Comparison of ENCODE assay signal across 8 cellular contexts in genomic region chr1:37793773-37794371, GRCh38. TPM values are rescaled to one million over a fixed set of nuclear protein-coding genes. Genes with fewer than 3 reads are reported as not detected.
DNase-seq lines count a peak whose midpoint lies in the region; ATAC-seq and TF ChIP-seq lines count a peak whose summit lies in the region.

Gene MANEAL, plus strand, starts transcription at chr1:37793847. Its CDS starts 336 bp downstream, at chr1:37794183.

- H3K9ac ChIP-seq in parathyroid adenoma, result no peak within 1 kb of the TSS

- peak; percentile 62 for ATAC-seq in GM18511 (IDR thresholded peaks at IDR 0.05; ENCODE audit: unreplicated experiment)
- ATAC-seq in Panc1, result peak; percentile 88
- ATAC-seq in GM21576 (IDR thresholded peaks at IDR 0.05; ENCODE audit: unreplicated experiment), result no peak

- POLR2A ChIA-PET in Panc1 (lab: Charles Lee), result no interaction called here

- H3K27ac ChIP-seq in Panc1 (ENCODE audit: low read length) (no peak within 1 kb of the TSS), adrenal gland (peak within 1 kb of the TSS in 1 of 5 donors; percentile 29), left ventricle myocardium inferior (replicated peaks) (no peak within 1 kb of the TSS), parathyroid adenoma (no peak within 1 kb of the TSS)

- no peak for TF ChIP-seq POLR2A in adrenal gland (IDR thresholded peaks at IDR 0.05)

- no TSS peak for BruUV-seq in Panc1 (replicated peaks; lab: Mats Ljungman, UMichigan)

- no peaks in the 10 kb centered on the region for H3K79me2 ChIP-seq in parathyroid adenoma

- TF ChIP-seq CTCF in Panc1 (IDR thresholded peaks at IDR 0.05) (no peak), adrenal gland (IDR thresholded peaks at IDR 0.05) (no peak), left ventricle myocardium inferior (IDR thresholded peaks at IDR 0.05; ENCODE audit: borderline replicate concordance) (no peak), parathyroid adenoma (IDR thresholded peaks at IDR 0.05) (no peak)

- in situ Hi-C loops in Panc1 (cut with HindIII; ENCODE audit: low pct_unique_long_range_greater_than_20kb, low sequenced_read_pairs), result no loop called here

- WGBS in adrenal gland, 4 donors, result 0 to 1% methylated on average over 68 to 81 of the region's 82 CpGs; no CpG with 5 or more reads in 2 of the 4 donors

- DNase-seq in Ammon's horn (ENCODE audit: low spot score) (peak; percentile 57), HPDE6-E6E7 (ENCODE audit: extremely low spot score) (peak; percentile 48), Panc1 (ENCODE audit: low read depth, low spot score) (no peak), adrenal gland (peak; percentile 36 to 70 (median 46)), left ventricle myocardium inferior (peak; percentile 32)

- intact Hi-C loops in Panc1 (cut with micrococcal nuclease; ENCODE audit: unreplicated experiment), result no loop called here
- intact Hi-C loops in adrenal gland (cut with DNase I), result no loop called here
- intact Hi-C loops in left ventricle myocardium inferior (cut with micrococcal nuclease), result no loop called here

- H3K36me3 ChIP-seq in Panc1 (ENCODE audit: control insufficient read depth, insufficient read depth, low read length) (no peaks in the 10 kb centered on the region), adrenal gland (replicated peaks in 1 of 2) (no peaks in the 10 kb centered on the region), left ventricle myocardium inferior (no peaks in the 10 kb centered on the region), parathyroid adenoma (ENCODE audit: control insufficient read depth, insufficient read depth, low read length) (no peaks in the 10 kb centered on the region)

- CTCF ChIA-PET in Panc1 (lab: Charles Lee), result no interaction called here

- H3K4me3 ChIP-seq in Panc1 (ENCODE audit: low read depth in 2 of 2, low read length in 2 of 2) (peak within 1 kb of the TSS; percentile 54 to 60), adrenal gland (peak within 1 kb of the TSS in 2 of 4 donors; percentile 0 to 79), left ventricle myocardium inferior (peak within 1 kb of the TSS; percentile 72), parathyroid adenoma (ENCODE audit: low read depth, low read length) (peak within 1 kb of the TSS; percentile 38)

- peak within 1 kb of the TSS; percentile 83 for H2AFZ ChIP-seq in parathyroid adenoma

- peak within 1 kb of the TSS; percentile 78 for H3K4me2 ChIP-seq in parathyroid adenoma (ENCODE audit: low read length)

- no peaks in the 10 kb centered on the region for H3K27me3 ChIP-seq in Panc1 (ENCODE audit: control insufficient read depth, insufficient read depth, low read length)
- H3K27me3 ChIP-seq in adrenal gland, result no peaks in the 10 kb centered on the region
- peaks cover 31% of the 10 kb centered on the region for H3K27me3 ChIP-seq in left ventricle myocardium inferior (ENCODE audit: low read depth)
- no peaks in the 10 kb centered on the region for H3K27me3 ChIP-seq in parathyroid adenoma (ENCODE audit: control insufficient read depth, insufficient read depth, low read length)

- H3K4me1 ChIP-seq in Panc1 (ENCODE audit: control insufficient read depth, insufficient read depth, low read length) (0 out of 2 replicates have a peak, but pooled peaks cover 2% of the 10 kb centered on the region), adrenal gland (replicated peaks in 1 of 2) (peaks cover 6 to 11% of the 10 kb centered on the region in 2 donors), left ventricle myocardium inferior (peaks cover 23% of the 10 kb centered on the region), parathyroid adenoma (no peaks in the 10 kb centered on the region)

- H3K9me3 ChIP-seq in Panc1 (ENCODE audit: control insufficient read depth, insufficient read depth, low read depth, low read length) (no peaks in the 10 kb centered on the region), adrenal gland (replicated peaks in 1 of 3) (no peaks in the 10 kb centered on the region), left ventricle myocardium inferior (replicated peaks) (no peaks in the 10 kb centered on the region), parathyroid adenoma (ENCODE audit: control insufficient read depth, low read length) (no peaks in the 10 kb centered on the region)

RNA-seq across cellular contexts. Expression of gene MANEAL, which starts in this region (rescaled TPM):
- total RNA-seq in Panc1 (2021; ENCODE audit: unreplicated experiment) (29.7 TPM), adrenal gland (10 to 100 TPM in 2 of 8 donors, 1 to 10 TPM in 6; 4.9 to 12.0 (median 9.1) TPM), left ventricle myocardium inferior (1.9 TPM)
- polyA plus RNA-seq in Panc1 (2012; ENCODE audit: insufficient read length), result 33.5 TPM
- 10 to 100 TPM in 1 of 3 donors, 1 to 10 TPM in 2; 4.0 to 13.1 (median 4.4) TPM for polyA plus RNA-seq in adrenal gland
